25 cellular contexts compared by ENCODE assay signal in genomic region chr15:64038878-64039277, GRCh38.
"Had no signal": no experiment of that assay in that cellular context is flagged by ENCODE, and none has a peak within 500 bp of the region (broad histone marks: within the 10 kb centered on the region; RNA-seq: fewer than 3 reads in every experiment).

No MANE protein-coding gene starts in this region.

- H3K27me3 Mint-ChIP-seq: memory B cell; stimulated activated memory B cell treated with anti-CD40 and anti-IgM and Interleukin-4, amounts not matched to agents 10 μg/mL and 1 μg/mL and 100 μg/mL, for 72 hours; stimulated activated naive CD8-positive, alpha-beta T cell treated with anti-CD3 and anti-CD28 coated beads, Interleukin-15, Interleukin-2, amounts not matched to agents 100 ng/mL and 50 ng/mL, for 24 hours had no signal

- H3K9ac ChIP-seq: parathyroid adenoma had no signal

- H3K27ac Mint-ChIP-seq: memory B cell; nephron; stimulated activated memory B cell treated with anti-CD40 and anti-IgM and Interleukin-4, amounts not matched to agents 10 μg/mL and 1 μg/mL and 100 μg/mL, for 72 hours; stimulated activated naive CD8-positive, alpha-beta T cell treated with anti-CD3 and anti-CD28 coated beads, Interleukin-15, Interleukin-2, amounts not matched to agents 100 ng/mL and 50 ng/mL, for 24 hours had no signal

- H3K4me1 Mint-ChIP-seq: nephron had no signal

- ATAC-seq: gastrocnemius medialis; left cardiac atrium; lower lobe of right lung; psoas muscle; sciatic nerve; stimulated activated memory B cell treated with anti-CD40 and anti-IgM and Interleukin-4, amounts not matched to agents 10 μg/mL and 1 μg/mL and 100 μg/mL, for 72 hours had no signal

- H3K9me3 ChIP-seq: esophagus muscularis mucosa, gastrocnemius medialis, left ventricle myocardium inferior, lower lobe of right lung, psoas muscle, spleen, tibial artery, upper lobe of left lung, uterus had no signal

- H3K27me3 ChIP-seq: esophagus muscularis mucosa, gastrocnemius medialis, spleen, tibial artery, upper lobe of left lung, uterus had no signal

- H3K79me2 ChIP-seq: parathyroid adenoma had no signal

- H2AFZ ChIP-seq: parathyroid adenoma had no signal

- H3K9me3 Mint-ChIP-seq: memory B cell; nephron; stimulated activated memory B cell treated with anti-CD40 and anti-IgM and Interleukin-4, amounts not matched to agents 10 μg/mL and 1 μg/mL and 100 μg/mL, for 72 hours; stimulated activated naive CD8-positive, alpha-beta T cell treated with anti-CD3 and anti-CD28 coated beads, Interleukin-15, Interleukin-2, amounts not matched to agents 100 ng/mL and 50 ng/mL, for 24 hours had no signal

- H3K4me3 Mint-ChIP-seq: memory B cell; nephron; stimulated activated memory B cell treated with anti-CD40 and anti-IgM and Interleukin-4, amounts not matched to agents 10 μg/mL and 1 μg/mL and 100 μg/mL, for 72 hours; stimulated activated naive CD8-positive, alpha-beta T cell treated with anti-CD3 and anti-CD28 coated beads, Interleukin-15, Interleukin-2, amounts not matched to agents 100 ng/mL and 50 ng/mL, for 24 hours had no signal

- H3K36me3 ChIP-seq: uterus had no signal

- DNase-seq: effector CD8-positive, alpha-beta T cell; gastrocnemius medialis; kidney; left cardiac atrium; left ventricle myocardium inferior; lower lobe of right lung; midbrain; psoas muscle; retina; spleen; stimulated activated CD4-positive, alpha-beta T cell treated with anti-CD3 and anti-CD28 coated beads, Interleukin-15, amount 100 ng/mL, for 24 hours; stimulated activated CD4-positive, alpha-beta T cell treated with anti-CD3 and anti-CD28 coated beads, Interleukin-1b, Interleukin-23, amount 100 ng/mL, for 48 hours; stimulated activated CD4-positive, alpha-beta T cell treated with anti-CD3 and anti-CD28 coated beads, Interleukin-4, amount 100 ng/mL, for 24 hours; tibial artery; upper lobe of left lung; uterus had no signal

- H3K27ac ChIP-seq: coronary artery, esophagus muscularis mucosa, left ventricle myocardium inferior, lower lobe of right lung, parathyroid adenoma, psoas muscle, spleen, tibial artery, upper lobe of left lung, uterus had no signal

- FAIRE-seq: endometrium, kidney had no signal

- H3K4me3 ChIP-seq: coronary artery, esophagus muscularis mucosa, gastrocnemius medialis, left ventricle myocardium inferior, lower lobe of right lung, psoas muscle, spleen, tibial artery, upper lobe of left lung, uterus had no signal

- H3K4me1 ChIP-seq: lower lobe of right lung, parathyroid adenoma, tibial artery, uterus had no signal
